Comparison of ENCODE assay signal across 1 cellular context in genomic region chr9:21695874-21696341, GRCh38.
TF ChIP-seq lines count a peak whose summit lies in the region.

No MANE protein-coding gene starts in this region.

TF ChIP-seq in GM23338, 12 proteins besides CTCF, POLR2A, EP300 and RAD21 (continued from another document):
- TF ChIP-seq ZNF462 (CRISPR knock-in tag; IDR thresholded peaks at IDR 0.05): no peak
- no peak for TF ChIP-seq ETS1 (IDR thresholded peaks at IDR 0.05)
- TF ChIP-seq JUNB (IDR thresholded peaks at IDR 0.05; ENCODE audit: unreplicated experiment): no peak
- TF ChIP-seq EZH2phosphoT487 (IDR thresholded peaks at IDR 0.05; ENCODE audit: unreplicated experiment): no peak
- no peak for TF ChIP-seq EZH2 (IDR thresholded peaks at IDR 0.05; ENCODE audit: low read depth, unreplicated experiment)
- no peak for TF ChIP-seq REST (IDR thresholded peaks at IDR 0.05; ENCODE audit: unreplicated experiment)
- TF ChIP-seq ZNF114 (CRISPR knock-in tag; IDR thresholded peaks at IDR 0.05): no peak
